ENCODE assay signal across 8 cellular contexts in the genomic region with DNA sequence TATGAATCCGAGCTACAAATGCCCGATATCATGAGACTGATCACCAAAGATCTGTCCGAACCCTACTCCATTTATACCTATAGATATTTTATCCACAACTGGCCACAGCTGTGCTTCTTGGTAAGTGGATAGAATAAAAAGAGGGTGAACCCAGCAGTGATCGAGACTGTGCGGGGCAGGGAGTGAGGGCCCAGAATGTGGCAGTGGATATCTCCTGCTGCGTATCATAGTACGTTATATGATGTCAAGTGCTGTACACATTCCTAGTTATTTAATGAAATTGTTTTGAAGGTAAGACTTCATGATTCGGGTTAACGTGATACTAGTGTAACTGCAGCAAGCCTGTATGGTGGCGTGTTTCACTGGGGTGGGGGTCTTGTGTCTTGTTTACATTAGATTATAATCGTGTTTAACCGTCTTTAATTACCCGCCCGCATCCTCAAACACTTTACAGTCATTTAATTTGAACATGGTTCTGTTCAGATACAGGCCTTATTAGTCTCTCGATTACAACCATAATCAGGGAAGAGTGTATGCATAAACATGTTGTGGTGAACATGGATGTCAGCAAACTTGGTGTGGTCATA. TPM values are rescaled to one million over a fixed set of nuclear protein-coding genes. Genes with fewer than 3 reads are reported as not detected.
DNase-seq lines count a peak whose midpoint lies in the region; ATAC-seq, FAIRE-seq and TF ChIP-seq lines count a peak whose summit lies in the region.

No MANE protein-coding gene starts in this region.

- in situ Hi-C loops in K562 (cut with MboI), result no loop called here

- BruUV-seq in K562 (replicated peaks; lab: Mats Ljungman, UMichigan), result TSS peak; percentile 31

- no peak for TF ChIP-seq RAD21 in K562 (CRISPR knock-in tag; conservative IDR thresholded peaks at IDR 0.05 in 1 of 2, IDR thresholded peaks at IDR 0.05 in 1 of 2)

- intact Hi-C loops in K562 (cut with micrococcal nuclease), result no loop called here

- CTCF ChIA-PET in K562 (lab: Yijun Ruan, JAX; ENCODE audit: low intra/inter-chr PET ratio), result no interaction called here

- no peak overlapping the region for H3K4me3 ChIP-seq in KMS-11 (IDR thresholded peaks at IDR 0.05; ENCODE audit: insufficient read depth, low read depth, low read length)
- H3K4me3 ChIP-seq in K562, result peak overlapping the region; percentile 77
- peak overlapping the region; percentile 96 for H3K4me3 ChIP-seq in urinary bladder (ENCODE audit: low read depth, low read length)

- H3K4me1 ChIP-seq in KMS-11 (ENCODE audit: low read depth, poor library complexity, severe bottlenecking) (peaks cover 23% of the 10 kb centered on the region), K562 (replicated peaks in 1 of 2; ENCODE audit: control insufficient read depth in 2 of 2, insufficient read depth in 2 of 2, low read length in 2 of 2) (peaks cover 3 to 13% of the 10 kb centered on the region in 2 experiments; a peak in 4 of 5 replicates), urinary bladder (ENCODE audit: insufficient read depth) (no peaks in the 10 kb centered on the region)

- H3K4me2 ChIP-seq in KMS-11 (peak overlapping the region; percentile 60), K562 (ENCODE audit: insufficient read depth, low read length) (peak overlapping the region; percentile 88)

- TF ChIP-seq EP300 in K562 (IDR thresholded peaks at IDR 0.05; ENCODE audit: low read length), result no peak

- POLR2A ChIA-PET in K562 (lab: Yijun Ruan, JAX), result interaction anchor here (1.0 to 2.2 kb wide), 2 partner anchors 10 to 14 kb away, joined by 3 to 7 read pairs; no protein-coding TSS in a partner anchor

- H3K27ac ChIP-seq in C4-2B (peak overlapping the region; percentile 81), KMS-11 (no peak overlapping the region), K562 (ENCODE audit: extremely low read depth, low read depth, low read length) (peak overlapping the region; percentile 67; the same call in 2 of the 3 replicates), urinary bladder (ENCODE audit: low read depth) (no peak overlapping the region)

- no peak for TF ChIP-seq POLR2A in K562 (conservative IDR thresholded peaks at IDR 0.05)

- H3K36me3 ChIP-seq in KMS-11 (ENCODE audit: insufficient read depth), result no peaks in the 10 kb centered on the region
- H3K36me3 ChIP-seq in K562 (ENCODE audit: control insufficient read depth, insufficient read depth, low read length), result peaks cover 11% of the 10 kb centered on the region; the same call in 1 of the 3 replicates
- no peaks in the 10 kb centered on the region for H3K36me3 ChIP-seq in urinary bladder (ENCODE audit: insufficient read depth)

- H3K27me3 ChIP-seq in KMS-11 (ENCODE audit: insufficient read depth, low read depth), result no peaks in the 10 kb centered on the region
- H3K27me3 ChIP-seq in K562 (ENCODE audit: control insufficient read depth in 2 of 2, insufficient read depth in 2 of 2, low read length in 2 of 2), result no peaks in the 10 kb centered on the region

- no peaks in the 10 kb centered on the region for H3K9me3 ChIP-seq in K562 (replicated peaks; ENCODE audit: control insufficient read depth, insufficient read depth, low read depth, low read length)

- FAIRE-seq in K562 (lab: Jason Lieb, UNC), result no peak

- H2AFZ ChIP-seq in KMS-11 (ENCODE audit: low read depth), result no peak overlapping the region
- peak overlapping the region; percentile 68 for H2AFZ ChIP-seq in K562 (ENCODE audit: low read depth, low read length)

- 2% methylated on average over 15 of the region's 15 CpGs for whole genome bisulfite sequencing in K562 (ENCODE audit: insufficient coverage, low coverage, missing lambda C conversion rate)
- 23% methylated on average over 15 of the region's 15 CpGs for WGBS in urinary bladder

- peak; percentile 56 for ATAC-seq in K562

- H3K79me2 ChIP-seq in KMS-11 (ENCODE audit: insufficient read depth, low read depth) (peaks cover 19% of the 10 kb centered on the region), K562 (ENCODE audit: control insufficient read depth, insufficient read depth, low read length) (peaks cover 45% of the 10 kb centered on the region)

- DNase-seq in K562 (ENCODE audit: extremely low read depth in 1 of 4, low spot score in 3 of 4), result peak in 2 of 4 experiments; percentile 7 to 11
- DNase-seq in lung microvascular endothelial cell (ENCODE audit: low read depth in 2 of 2), result peak; percentile 11 to 31
- no peak for DNase-seq in SHP77 (lab: John Stamatoyannopoulos, UW)
- no peak for DNase-seq in activated effector memory CD4-positive, alpha-beta T cell treated with Interleukin-2 at 50 U/mL for 16 hours
- no peak for DNase-seq in T1000 (lab: John Stamatoyannopoulos, UW)

- H3K9me1 ChIP-seq in K562 (ENCODE audit: control insufficient read depth, insufficient read depth, low read length), result no peaks in the 10 kb centered on the region

- peak overlapping the region; percentile 82; the same call in 1 of the 2 replicates for H3K9ac ChIP-seq in KMS-11
- H3K9ac ChIP-seq in K562 (ENCODE audit: insufficient read depth in 1 of 2, low read depth in 2 of 2, low read length in 2 of 2), result peak overlapping the region; percentile 65 to 92

- H4K20me1 ChIP-seq in KMS-11 (ENCODE audit: insufficient read depth) (no peaks in the 10 kb centered on the region), K562 (replicated peaks; ENCODE audit: control insufficient read depth, insufficient read depth, low read length) (no peaks in the 10 kb centered on the region)

- no peak for TF ChIP-seq CTCF in C4-2B (conservative IDR thresholded peaks at IDR 0.05)
- no peak for TF ChIP-seq CTCF in KMS-11 (conservative IDR thresholded peaks at IDR 0.05; ENCODE audit: low read depth, low read length)
- TF ChIP-seq CTCF in K562 (IDR thresholded peaks at IDR 0.05 in 2 of 3, conservative IDR thresholded peaks at IDR 0.05 in 1 of 3; ENCODE audit: insufficient read depth in 2 of 3, low read depth in 1 of 3, low read length in 3 of 3), result no peak

TF ChIP-seq in K562, 482 proteins besides CTCF, POLR2A, EP300 and RAD21:
- TF ChIP-seq RFX5 (IDR thresholded peaks at IDR 0.05; ENCODE audit: low read depth, low read length) (no peak), RBBP5 (IDR thresholded peaks at IDR 0.05; ENCODE audit: borderline replicate concordance, insufficient read depth, low read length, poor library complexity, severe bottlenecking) (peak; percentile 9), FOXA3 (CRISPR knock-in tag; conservative IDR thresholded peaks at IDR 0.05 in 1 of 2, IDR thresholded peaks at IDR 0.05 in 1 of 2) (peak; percentile 65 to 93), HINFP (tag; conservative IDR thresholded peaks at IDR 0.05; ENCODE audit: low read depth) (no peak), ZFP1 (CRISPR knock-in tag; IDR thresholded peaks at IDR 0.05) (no peak), TAF1 (IDR thresholded peaks at IDR 0.05; ENCODE audit: control insufficient read depth, extremely low read depth, insufficient read depth, low read length, severe bottlenecking) (no peak), HNRNPK (IDR thresholded peaks at IDR 0.05; ENCODE audit: low read depth, low read length, poor library complexity, severe bottlenecking) (no peak)
- TF ChIP-seq, protein P1, sequence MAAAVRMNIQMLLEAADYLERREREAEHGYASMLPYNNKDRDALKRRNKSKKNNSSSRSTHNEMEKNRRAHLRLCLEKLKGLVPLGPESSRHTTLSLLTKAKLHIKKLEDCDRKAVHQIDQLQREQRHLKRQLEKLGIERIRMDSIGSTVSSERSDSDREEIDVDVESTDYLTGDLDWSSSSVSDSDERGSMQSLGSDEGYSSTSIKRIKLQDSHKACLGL (CRISPR knock-in tag; IDR thresholded peaks at IDR 0.05; ENCODE audit: borderline replicate concordance, poor library complexity, severe bottlenecking), result no peak

RNA-seq across cellular contexts. Expression of gene NAA30, which starts 1.3 kb away (rescaled TPM):
- total RNA-seq in K562 (2011; cell fraction: chromatin; rRNA removed; ENCODE audit: low replicate concordance), result 4.2 and 10.9 TPM in 2 replicates
- total RNA-seq in K562 (2011; cell fraction: nucleolus; rRNA removed), result 1.8 and 2.1 TPM in 2 replicates
- total RNA-seq in K562 (2011; cell fraction: nucleoplasm; rRNA removed), result 4.4 and 7.6 TPM in 2 replicates
- total RNA-seq in K562 (2014; rRNA removed) (4.2 and 4.4 TPM in 2 replicates), K562 (2014; rRNA removed; fragmentation: Illumina TruSeq; extraction: Trizol) (7.7 and 9.4 TPM in 2 replicates), K562 (2015; rRNA removed; fragmentation: Illumina TruSeq; extraction: Trizol) (7.1 and 8.0 TPM in 2 replicates), K562 (2021) (7.9 and 8.3 TPM in 2 replicates), lung microvascular endothelial cell (11.9 and 12.6 TPM in 2 replicates), urinary bladder (40.9 TPM)
- polyA plus RNA-seq in K562 (2011; rRNA removed) (7.7 and 9.3 TPM in 2 replicates), K562 (2014; fragmentation: Illumina TruSeq; extraction: Trizol) (4.9 and 6.9 TPM in 2 replicates), K562 (2014; fragmentation: Nextera tagmentation; extraction: Ambion mirVana) (1 to 10 TPM; 2.2 to 4.0 TPM), K562 (2014; rRNA removed) (2.2 and 2.7 TPM in 2 replicates), urinary bladder (10.3 TPM)
- polyA plus RNA-seq in K562 (2011; cell fraction: cytosol; rRNA removed), result 1.5 and 2.8 TPM in 2 replicates
- 3.0 and 4.7 TPM in 2 replicates for polyA plus RNA-seq in K562 (2011; cell fraction: nucleus; rRNA removed)
- 4.4 and 4.6 TPM in 2 replicates for polyA plus RNA-seq in K562 (2012)
- polyA minus RNA-seq in K562 (2011; rRNA and poly(A)+ RNA removed), result 11.0 and 13.4 TPM in 2 replicates
- 5.0 and 5.6 TPM in 2 replicates for polyA minus RNA-seq in K562 (2011; cell fraction: cytosol; rRNA and poly(A)+ RNA removed)
- polyA minus RNA-seq in K562 (2011; cell fraction: nucleus; rRNA and poly(A)+ RNA removed), result 2.8 and 3.9 TPM in 2 replicates

Comparison
In these comparisons a context has a peak if more than half of its experiments do, and no peak if none do; other contexts are left out.
1. H3K27ac ChIP-seq: peak in C4-2B (single experiment) and K562 (single experiment); none in KMS-11 (single experiment) and urinary bladder (single experiment).
2. DNase-seq: peak in lung microvascular endothelial cell (2 of 2); none in SHP77 (0 of 2), activated effector memory CD4-positive, alpha-beta T cell treated with Interleukin-2 at 50 U/mL for 16 hours (single experiment) and T1000 (single experiment).